Comparison of ENCODE assay signal across 32 cellular contexts in genomic region chr1:216215169-216215568, GRCh38.
"Had no signal": no experiment of that assay in that cellular context is flagged by ENCODE, and none has a peak within 500 bp of the region (broad histone marks: within the 10 kb centered on the region; RNA-seq: fewer than 3 reads in every experiment).

No MANE protein-coding gene starts in this region.

- H3K27me3 ChIP-seq: breast epithelium, neural progenitor cell, stomach, transverse colon had no signal

- H3K4me1 Mint-ChIP-seq: activated naive CD4-positive, alpha-beta T cell treated with anti-CD3 and anti-CD28 coated beads, Interleukin-2, amount 10 ng/mL, durations not matched to agents 7 days and 5 days; activated naive CD8-positive, alpha-beta T cell treated with anti-CD3 and anti-CD28 coated beads, Interleukin-2, amount 10 ng/mL, durations not matched to agents 7 days and 5 days; central memory CD8-positive, alpha-beta T cell; natural killer cell; stimulated activated naive B cell treated with anti-CD40 and anti-IgM and Interleukin-4, amounts not matched to agents 10 μg/mL and 1 μg/mL and 100 μg/mL, for 72 hours had no signal

- H3K4me3 Mint-ChIP-seq: activated naive CD4-positive, alpha-beta T cell treated with anti-CD3 and anti-CD28 coated beads, Interleukin-2, amount 10 ng/mL, durations not matched to agents 7 days and 5 days; activated naive CD8-positive, alpha-beta T cell treated with anti-CD3 and anti-CD28 coated beads, Interleukin-2, amount 10 ng/mL, durations not matched to agents 7 days and 5 days; central memory CD8-positive, alpha-beta T cell; natural killer cell; neural progenitor cell; stimulated activated naive B cell treated with anti-CD40 and anti-IgM and Interleukin-4, amounts not matched to agents 10 μg/mL and 1 μg/mL and 100 μg/mL, for 72 hours; T-helper 2 cell treated with Interferon-gamma antibody and Interleukin-4, amounts not matched to agents 5 μg/mL and 100 μg/mL, for 36 hours had no signal

- H3K79me2 ChIP-seq: parathyroid adenoma had no signal

- H3K27ac ChIP-seq: breast epithelium, epithelial cell of prostate, lower lobe of right lung, neural progenitor cell, parathyroid adenoma, psoas muscle, stomach, transverse colon, VCaP had no signal

- H2AFZ ChIP-seq: neural progenitor cell, parathyroid adenoma had no signal

- H3K36me3 ChIP-seq: breast epithelium, lower lobe of right lung, neural progenitor cell, stomach, transverse colon had no signal

- H3K4me3 ChIP-seq: breast epithelium, lower lobe of right lung, neural progenitor cell, psoas muscle, stomach, transverse colon had no signal

- H3K36me3 Mint-ChIP-seq: activated naive CD4-positive, alpha-beta T cell treated with anti-CD3 and anti-CD28 coated beads, Interleukin-2, amount 10 ng/mL, durations not matched to agents 7 days and 5 days; activated naive CD8-positive, alpha-beta T cell treated with anti-CD3 and anti-CD28 coated beads, Interleukin-2, amount 10 ng/mL, durations not matched to agents 7 days and 5 days; natural killer cell; neural progenitor cell; stimulated activated naive B cell treated with anti-CD40 and anti-IgM and Interleukin-4, amounts not matched to agents 10 μg/mL and 1 μg/mL and 100 μg/mL, for 72 hours had no signal

- DNase-seq: activated CD4-positive, alpha-beta T cell treated with anti-CD3 and anti-CD28 coated beads for 4 hours; activated CD4-positive, alpha-beta T cell treated with anti-CD3 and anti-CD28 coated beads, Interleukin-2, amount 50 U/mL, for 48 hours; activated CD8-positive, alpha-beta memory T cell treated with anti-CD3 and anti-CD28 coated beads for 24 hours; activated effector memory CD4-positive, alpha-beta T cell treated with anti-CD3 and anti-CD28 coated beads, Interleukin-2, amount 50 U/mL, for 16 hours; activated naive CD4-positive, alpha-beta T cell treated with anti-CD3 and anti-CD28 coated beads, Interleukin-2, amount 10 ng/mL, durations not matched to agents 7 days and 5 days; activated naive CD8-positive, alpha-beta T cell treated with anti-CD3 and anti-CD28 coated beads, Interleukin-2, amount 10 ng/mL, durations not matched to agents 7 days and 5 days; amygdala; dermis blood vessel endothelial cell; effector CD4-positive, alpha-beta T cell; head of caudate nucleus; hippocampal formation; kidney; left colon; lower lobe of right lung; mesenchymal stem cell; natural killer cell; occipital lobe; psoas muscle; stimulated activated CD4-positive, alpha-beta T cell treated with anti-CD3 and anti-CD28 coated beads, Interleukin-15, amount 100 ng/mL, for 24 hours; stimulated activated CD4-positive, alpha-beta T cell treated with anti-CD3 and anti-CD28 coated beads, Interleukin-2, amount 100 ng/mL, for 24 hours; stimulated activated naive B cell treated with anti-CD40 and anti-IgM and Interleukin-4, amounts not matched to agents 10 μg/mL and 1 μg/mL and 100 μg/mL, for 72 hours; stomach; T-helper 1 cell; transverse colon had no signal

- H3K9me3 ChIP-seq: breast epithelium, lower lobe of right lung, psoas muscle, stomach, transverse colon had no signal

- FAIRE-seq: colon had no signal

- H3K4me2 ChIP-seq: neural progenitor cell had no signal

- H3K4me1 ChIP-seq: breast epithelium, lower lobe of right lung, neural progenitor cell, parathyroid adenoma, psoas muscle, stomach, transverse colon had no signal

- H3K27me3 Mint-ChIP-seq: activated naive CD4-positive, alpha-beta T cell treated with anti-CD3 and anti-CD28 coated beads, Interleukin-2, amount 10 ng/mL, durations not matched to agents 7 days and 5 days; activated naive CD8-positive, alpha-beta T cell treated with anti-CD3 and anti-CD28 coated beads, Interleukin-2, amount 10 ng/mL, durations not matched to agents 7 days and 5 days; central memory CD8-positive, alpha-beta T cell; stimulated activated naive B cell treated with anti-CD40 and anti-IgM and Interleukin-4, amounts not matched to agents 10 μg/mL and 1 μg/mL and 100 μg/mL, for 72 hours had no signal

- ATAC-seq: left colon; lower lobe of right lung; natural killer cell; psoas muscle; stimulated activated naive B cell treated with anti-CD40 and anti-IgM and Interleukin-4, amounts not matched to agents 10 μg/mL and 1 μg/mL and 100 μg/mL, for 72 hours had no signal

- H3K27ac Mint-ChIP-seq: activated naive CD4-positive, alpha-beta T cell treated with anti-CD3 and anti-CD28 coated beads, Interleukin-2, amount 10 ng/mL, durations not matched to agents 7 days and 5 days; activated naive CD8-positive, alpha-beta T cell treated with anti-CD3 and anti-CD28 coated beads, Interleukin-2, amount 10 ng/mL, durations not matched to agents 7 days and 5 days; natural killer cell; neural progenitor cell; stimulated activated naive B cell treated with anti-CD40 and anti-IgM and Interleukin-4, amounts not matched to agents 10 μg/mL and 1 μg/mL and 100 μg/mL, for 72 hours; T-helper 2 cell treated with Interferon-gamma antibody and Interleukin-4, amounts not matched to agents 5 μg/mL and 100 μg/mL, for 36 hours had no signal

- H3K9ac ChIP-seq: neural progenitor cell, parathyroid adenoma had no signal

- H3K9me3 Mint-ChIP-seq: activated naive CD4-positive, alpha-beta T cell treated with anti-CD3 and anti-CD28 coated beads, Interleukin-2, amount 10 ng/mL, durations not matched to agents 7 days and 5 days; activated naive CD8-positive, alpha-beta T cell treated with anti-CD3 and anti-CD28 coated beads, Interleukin-2, amount 10 ng/mL, durations not matched to agents 7 days and 5 days; neural progenitor cell; stimulated activated naive B cell treated with anti-CD40 and anti-IgM and Interleukin-4, amounts not matched to agents 10 μg/mL and 1 μg/mL and 100 μg/mL, for 72 hours; T-helper 2 cell treated with Interferon-gamma antibody and Interleukin-4, amounts not matched to agents 5 μg/mL and 100 μg/mL, for 36 hours had no signal
